Comparison of ENCODE assay signal across 1 cellular context in the genomic region with DNA sequence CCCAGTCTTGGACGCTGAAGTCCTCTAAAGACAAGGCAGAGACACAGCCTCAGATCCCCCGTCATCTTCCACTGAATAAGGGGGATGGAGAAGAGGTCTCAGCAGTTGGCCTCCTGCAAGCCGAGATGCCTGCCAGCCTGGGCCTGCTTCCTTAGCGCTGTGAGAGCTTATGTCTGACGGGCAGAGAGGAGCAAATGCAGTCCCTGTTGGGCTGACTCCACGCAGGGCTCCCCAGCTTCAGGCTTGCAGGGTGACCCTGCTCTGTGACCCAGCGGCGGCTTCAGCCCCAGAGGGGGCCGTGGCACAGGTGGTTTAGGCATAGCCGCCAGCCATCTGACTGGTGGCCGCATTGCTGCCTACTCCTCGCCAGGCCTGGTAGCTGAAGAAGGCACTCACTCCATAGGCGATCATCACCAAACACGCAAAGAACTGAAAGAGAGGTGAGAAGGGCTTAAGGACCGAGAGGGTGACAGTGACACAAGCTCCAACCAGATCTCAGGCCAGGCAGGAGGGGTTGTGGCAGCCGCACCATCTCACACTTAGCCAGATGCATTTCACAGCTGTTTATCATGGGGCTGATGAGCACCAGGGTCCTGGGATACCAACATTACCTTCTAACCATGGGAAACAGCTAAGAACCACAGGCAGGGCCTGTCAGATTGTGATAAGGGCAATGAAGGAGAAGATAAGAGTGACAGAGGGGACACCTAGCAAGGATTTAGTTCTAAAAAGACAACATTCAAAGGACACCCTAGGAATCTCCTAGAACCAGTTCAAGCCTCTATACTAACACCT.
A peak's percentile ranks its signal among the peaks of the same experiment; 100 is the strongest.
TF ChIP-seq lines count a peak whose summit lies in the region.

No MANE protein-coding gene starts in this region.

TF ChIP-seq in K562, 482 proteins besides CTCF, POLR2A, EP300 and RAD21:
- TF ChIP-seq CREBBP (IDR thresholded peaks at IDR 0.05; ENCODE audit: low read depth, low read length), result no peak
- TF ChIP-seq GATA2 (CRISPR knock-in tag; IDR thresholded peaks at IDR 0.05), result peak; percentile 46; the same call in 1 of the 2 replicates
- TF ChIP-seq RCOR1 (IDR thresholded peaks at IDR 0.05; ENCODE audit: borderline replicate concordance in 1 of 2, low read depth in 2 of 2, low read length in 2 of 2), result peak in 1 of 2 experiments; percentile 53; a peak in 1 of 4 replicates
- TF ChIP-seq TAF9B (IDR thresholded peaks at IDR 0.05; ENCODE audit: partially characterized antibody), result no peak
- TF ChIP-seq, protein P1, sequence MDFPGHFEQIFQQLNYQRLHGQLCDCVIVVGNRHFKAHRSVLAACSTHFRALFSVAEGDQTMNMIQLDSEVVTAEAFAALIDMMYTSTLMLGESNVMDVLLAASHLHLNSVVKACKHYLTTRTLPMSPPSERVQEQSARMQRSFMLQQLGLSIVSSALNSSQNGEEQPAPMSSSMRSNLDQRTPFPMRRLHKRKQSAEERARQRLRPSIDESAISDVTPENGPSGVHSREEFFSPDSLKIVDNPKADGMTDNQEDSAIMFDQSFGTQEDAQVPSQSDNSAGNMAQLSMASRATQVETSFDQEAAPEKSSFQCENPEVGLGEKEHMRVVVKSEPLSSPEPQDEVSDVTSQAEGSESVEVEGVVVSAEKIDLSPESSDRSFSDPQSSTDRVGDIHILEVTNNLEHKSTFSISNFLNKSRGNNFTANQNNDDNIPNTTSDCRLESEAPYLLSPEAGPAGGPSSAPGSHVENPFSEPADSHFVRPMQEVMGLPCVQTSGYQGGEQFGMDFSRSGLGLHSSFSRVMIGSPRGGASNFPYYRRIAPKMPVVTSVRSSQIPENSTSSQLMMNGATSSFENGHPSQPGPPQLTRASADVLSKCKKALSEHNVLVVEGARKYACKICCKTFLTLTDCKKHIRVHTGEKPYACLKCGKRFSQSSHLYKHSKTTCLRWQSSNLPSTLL (IDR thresholded peaks at IDR 0.05), result no peak
- TF ChIP-seq PKNOX1 (IDR thresholded peaks at IDR 0.05), result peak; percentile 61
- TF ChIP-seq CTBP1 (IDR thresholded peaks at IDR 0.05; ENCODE audit: borderline replicate concordance), result peak; percentile 49; the same call in 1 of the 2 replicates
- TF ChIP-seq POLR2AphosphoS5 (IDR thresholded peaks at IDR 0.05; ENCODE audit: control insufficient read depth, insufficient read depth, low read depth, low read length), result 0 out of 2 replicates have a peak, but pooled peaks have one; percentile 50
- no peak for TF ChIP-seq MAFG (tag; conservative IDR thresholded peaks at IDR 0.05)
- peak; percentile 59 for TF ChIP-seq PML (IDR thresholded peaks at IDR 0.05; ENCODE audit: low read length)
- TF ChIP-seq FOXM1 (IDR thresholded peaks at IDR 0.05; ENCODE audit: low read depth), result 0 out of 2 replicates have a peak, but pooled peaks have one; percentile 37
- no peak for TF ChIP-seq FOXM1 (CRISPR knock-in tag; IDR thresholded peaks at IDR 0.05; ENCODE audit: low read depth)
- 0 out of 2 replicates have a peak, but pooled peaks have one; percentile 29 for TF ChIP-seq ZEB2 (IDR thresholded peaks at IDR 0.05)
- TF ChIP-seq TEAD4 (IDR thresholded peaks at IDR 0.05; ENCODE audit: low read length), result peak; percentile 88
- TF ChIP-seq TEAD4 (CRISPR knock-in tag; IDR thresholded peaks at IDR 0.05; ENCODE audit: borderline replicate concordance), result no peak
- TF ChIP-seq POU5F1 (IDR thresholded peaks at IDR 0.05; ENCODE audit: borderline replicate concordance, low read depth, low read length, partially characterized antibody), result no peak
- peak; percentile 81 for TF ChIP-seq TAL1 (IDR thresholded peaks at IDR 0.05)
- no peak for TF ChIP-seq NCOA6 (IDR thresholded peaks at IDR 0.05)
- TF ChIP-seq NFATC3 (IDR thresholded peaks at IDR 0.05), result no peak
- TF ChIP-seq SOX6 (IDR thresholded peaks at IDR 0.05), result peak; percentile 36; the same call in 1 of the 2 replicates
- TF ChIP-seq KLF16 (IDR thresholded peaks at IDR 0.05), result peak; percentile 53; the same call in 1 of the 2 replicates
- TF ChIP-seq MEIS2 (IDR thresholded peaks at IDR 0.05; ENCODE audit: partially characterized antibody), result peak; percentile 19
- TF ChIP-seq TFAP4 (CRISPR knock-in tag; IDR thresholded peaks at IDR 0.05; ENCODE audit: borderline replicate concordance), result peak; percentile 73
- TF ChIP-seq TCF3 (CRISPR knock-in tag; IDR thresholded peaks at IDR 0.05), result peak; percentile 78
- TF ChIP-seq ARID1B (IDR thresholded peaks at IDR 0.05), result peak; percentile 76
- no peak for TF ChIP-seq FOXJ2 (tag; IDR thresholded peaks at IDR 0.05)
- TF ChIP-seq TRIM24 (IDR thresholded peaks at IDR 0.05), result 0 out of 4 replicates have a peak, but pooled peaks of 1 of the 2 experiments have one; percentile 30
- TF ChIP-seq NFIC (IDR thresholded peaks at IDR 0.05), result peak; percentile 46; the same call in 1 of the 2 replicates
- peak; percentile 57; the same call in 1 of the 2 replicates for TF ChIP-seq MTA2 (IDR thresholded peaks at IDR 0.05; ENCODE audit: low read depth)
- peak; percentile 90 for TF ChIP-seq CBFA2T3 (IDR thresholded peaks at IDR 0.05)
- no peak for TF ChIP-seq ZNF282 (CRISPR knock-in tag; IDR thresholded peaks at IDR 0.05)
- peak; percentile 9; the same call in 1 of the 2 replicates for TF ChIP-seq STAT5A (IDR thresholded peaks at IDR 0.05; ENCODE audit: borderline replicate concordance, low read length)
- TF ChIP-seq DACH1 (IDR thresholded peaks at IDR 0.05; ENCODE audit: partially characterized antibody), result peak; percentile 18
- TF ChIP-seq VEZF1 (CRISPR knock-in tag; IDR thresholded peaks at IDR 0.05), result peak; percentile 30; the same call in 1 of the 2 replicates
- peak; percentile 85 for TF ChIP-seq CBFA2T2 (conservative IDR thresholded peaks at IDR 0.05)
- TF ChIP-seq KDM1A (IDR thresholded peaks at IDR 0.05), result peak; percentile 24 to 30; a peak in 1 of 4 replicates
- TF ChIP-seq CBFB (CRISPR knock-in tag; IDR thresholded peaks at IDR 0.05), result no peak
